34 cellular contexts compared by ENCODE assay signal in the genomic region with DNA sequence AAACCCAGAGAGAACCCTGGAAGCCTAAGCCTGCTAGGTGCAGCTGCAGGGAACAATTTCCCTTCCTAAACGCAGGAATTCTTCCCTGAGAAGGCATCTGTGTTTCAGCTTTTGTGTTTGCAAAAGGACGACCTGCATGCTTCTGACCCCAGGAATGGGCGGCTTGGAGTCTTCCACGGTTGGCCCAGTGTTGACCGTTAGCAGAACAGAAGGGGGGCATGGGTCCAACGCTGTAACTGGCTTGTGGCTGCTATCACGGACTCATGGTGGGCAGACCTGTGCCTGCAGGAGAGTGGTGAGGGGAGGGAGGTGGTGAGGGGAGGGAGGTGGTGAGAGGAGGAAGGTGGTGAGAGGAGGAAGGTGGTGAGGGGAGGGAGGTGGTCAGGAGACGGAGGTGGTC.
"Had no signal": no experiment of that assay in that cellular context is flagged by ENCODE, and none has a peak within 500 bp of the region (broad histone marks: within the 10 kb centered on the region; RNA-seq: fewer than 3 reads in every experiment).

No MANE protein-coding gene starts in this region.

- H3K4me1 Mint-ChIP-seq: activated B cell treated with CpG ODN at 0.5 μM for 24 hours; activated CD4-positive, alpha-beta T cell treated with anti-CD3 and anti-CD28 coated beads, Interleukin-2, amount 10 ng/mL, durations not matched to agents 24 days and 14 days; activated naive CD4-positive, alpha-beta T cell treated with anti-CD3 and anti-CD28 coated beads, Interleukin-2, amount 10 ng/mL, durations not matched to agents 7 days and 5 days; activated naive CD4-positive, alpha-beta T cell treated with anti-CD3 and anti-CD28 coated beads, Interleukin-2, amount 50 U/mL, for 24 hours; activated naive CD8-positive, alpha-beta T cell treated with anti-CD3 and anti-CD28 coated beads, Interleukin-2, amount 10 ng/mL, durations not matched to agents 7 days and 5 days; activated naive CD8-positive, alpha-beta T cell treated with anti-CD3 and anti-CD28 coated beads, Interleukin-2, amount 50 U/mL, for 24 hours; central memory CD8-positive, alpha-beta T cell had no signal

- H3K4me3 Mint-ChIP-seq: activated B cell treated with CpG ODN at 0.5 μM for 24 hours; activated CD4-positive, alpha-beta memory T cell treated with anti-CD3 and anti-CD28 coated beads for 36 hours; activated CD4-positive, alpha-beta T cell treated with anti-CD3 and anti-CD28 coated beads, Interleukin-2, amount 10 ng/mL, durations not matched to agents 24 days and 14 days; activated CD8-positive, alpha-beta T cell treated with anti-CD3 and anti-CD28 coated beads for 36 hours; activated naive CD4-positive, alpha-beta T cell treated with anti-CD3 and anti-CD28 coated beads, Interleukin-2, amount 10 ng/mL, durations not matched to agents 7 days and 5 days; activated naive CD4-positive, alpha-beta T cell treated with anti-CD3 and anti-CD28 coated beads, Interleukin-2, amount 50 U/mL, for 24 hours; activated naive CD8-positive, alpha-beta T cell; activated naive CD8-positive, alpha-beta T cell treated with anti-CD3 and anti-CD28 coated beads, Interleukin-2, amount 10 ng/mL, durations not matched to agents 7 days and 5 days; activated naive CD8-positive, alpha-beta T cell treated with anti-CD3 and anti-CD28 coated beads, Interleukin-2, amount 50 U/mL, for 24 hours; activated T-cell treated with anti-CD3 and anti-CD28 coated beads, Interleukin-2, amount 50 U/mL, for 24 hours; brain; central memory CD8-positive, alpha-beta T cell; T-helper 1 cell treated with Interleukin-12 subunit alpha and Interleukin-12 subunit beta and Interleukin-4 antibody, amounts not matched to agents 30 μg/mL and 1 μg/mL, for 36 hours; T-helper 2 cell treated with Interferon-gamma antibody and Interleukin-4, amounts not matched to agents 5 μg/mL and 100 μg/mL, for 36 hours had no signal

- H3K4me3 ChIP-seq: ascending aorta, cardiac muscle cell had no signal

- H3K27me3 Mint-ChIP-seq: activated B cell treated with CpG ODN at 0.5 μM for 24 hours; activated CD4-positive, alpha-beta T cell treated with anti-CD3 and anti-CD28 coated beads, Interleukin-2, amount 10 ng/mL, durations not matched to agents 24 days and 14 days; activated naive CD4-positive, alpha-beta T cell treated with anti-CD3 and anti-CD28 coated beads, Interleukin-2, amount 10 ng/mL, durations not matched to agents 7 days and 5 days had no signal

- H3K27me3 ChIP-seq: ascending aorta, cardiac muscle cell had no signal

- DNase-seq: activated B cell treated with CpG ODN at 0.5 μM for 24 hours; activated CD4-positive, alpha-beta memory T cell treated with anti-CD3 and anti-CD28 coated beads for 36 hours; activated CD4-positive, alpha-beta T cell treated with anti-CD3 and anti-CD28 coated beads for 4 hours; activated CD4-positive, alpha-beta T cell treated with anti-CD3 and anti-CD28 coated beads, Interleukin-2, amount 10 ng/mL, durations not matched to agents 24 days and 14 days; activated CD4-positive, alpha-beta T cell treated with anti-CD3 and anti-CD28 coated beads, Interleukin-2, amount 50 U/mL, for 1 hour; activated CD4-positive, alpha-beta T cell treated with anti-CD3 and anti-CD28 coated beads, Interleukin-2, amount 50 U/mL, for 4 hours; activated CD4-positive, CD25-positive, alpha-beta regulatory T cell treated with anti-CD3 and anti-CD28 coated beads, Interleukin-2, amount 50 U/mL, for 72 hours; activated CD8-positive, alpha-beta memory T cell treated with anti-CD3 and anti-CD28 coated beads, Interleukin-2, amount 50 U/mL, for 4 hours; activated CD8-positive, alpha-beta T cell treated with anti-CD3 and anti-CD28 coated beads for 36 hours; activated effector memory CD4-positive, alpha-beta T cell treated with Interleukin-2 at 50 U/mL for 16 hours; activated gamma-delta T cell; activated naive CD4-positive, alpha-beta T cell treated with anti-CD3 and anti-CD28 coated beads, Interleukin-2, amount 10 ng/mL, durations not matched to agents 7 days and 5 days; activated naive CD4-positive, alpha-beta T cell treated with Interleukin-2 at 50 U/mL for 16 hours; activated naive CD8-positive, alpha-beta T cell treated with anti-CD3 and anti-CD28 coated beads, Interleukin-2, amount 10 ng/mL, durations not matched to agents 7 days and 5 days; activated naive CD8-positive, alpha-beta T cell treated with anti-CD3 and anti-CD28 coated beads, Interleukin-2, amount 50 U/mL, for 24 hours; activated T-cell treated with anti-CD3 and anti-CD28 coated beads, Interleukin-2, amount 50 U/mL, for 24 hours; activated T-cell treated with anti-CD3 and anti-CD28 coated beads, Interleukin-2, amount 50 U/mL, for 48 hours; amygdala; anterior cingulate cortex; caudate nucleus; cerebellar nuclear complex; T-helper 1 cell; T-helper 2 cell; T-helper 9 cell had no signal

- H3K4me1 ChIP-seq: ascending aorta had no signal

- H3K27ac ChIP-seq: ascending aorta, cardiac muscle cell, VCaP had no signal

- ATAC-seq: activated CD8-positive, alpha-beta T cell treated with anti-CD3 and anti-CD28 coated beads for 36 hours; activated naive CD8-positive, alpha-beta T cell treated with anti-CD3 and anti-CD28 coated beads, Interleukin-2, amount 50 U/mL, for 24 hours had no signal

- H3K27ac Mint-ChIP-seq: activated B cell treated with CpG ODN at 0.5 μM for 24 hours; activated CD4-positive, alpha-beta memory T cell treated with anti-CD3 and anti-CD28 coated beads for 36 hours; activated CD4-positive, alpha-beta T cell treated with anti-CD3 and anti-CD28 coated beads, Interleukin-2, amount 10 ng/mL, durations not matched to agents 24 days and 14 days; activated CD8-positive, alpha-beta T cell treated with anti-CD3 and anti-CD28 coated beads for 36 hours; activated naive CD4-positive, alpha-beta T cell treated with anti-CD3 and anti-CD28 coated beads, Interleukin-2, amount 10 ng/mL, durations not matched to agents 7 days and 5 days; activated naive CD4-positive, alpha-beta T cell treated with anti-CD3 and anti-CD28 coated beads, Interleukin-2, amount 50 U/mL, for 24 hours; activated naive CD8-positive, alpha-beta T cell; activated naive CD8-positive, alpha-beta T cell treated with anti-CD3 and anti-CD28 coated beads, Interleukin-2, amount 10 ng/mL, durations not matched to agents 7 days and 5 days; activated naive CD8-positive, alpha-beta T cell treated with anti-CD3 and anti-CD28 coated beads, Interleukin-2, amount 50 U/mL, for 24 hours; activated T-cell treated with anti-CD3 and anti-CD28 coated beads, Interleukin-2, amount 50 U/mL, for 24 hours; activated T-helper 2 cell treated with anti-CD3 and anti-CD28 coated beads, Interferon-gamma antibody, Interleukin-2, Interleukin-4, amounts not matched to agents 10 μg/mL and 5 μg/mL and 100 μg/mL, durations not matched to agents 14 hours and 24 hours and 36 hours; brain; T-helper 1 cell treated with Interleukin-12 subunit alpha and Interleukin-12 subunit beta and Interleukin-4 antibody, amounts not matched to agents 30 μg/mL and 1 μg/mL, for 36 hours; T-helper 2 cell treated with Interferon-gamma antibody and Interleukin-4, amounts not matched to agents 5 μg/mL and 100 μg/mL, for 36 hours had no signal

- H3K36me3 ChIP-seq: ascending aorta, cardiac muscle cell had no signal

- H3K36me3 Mint-ChIP-seq: activated CD4-positive, alpha-beta memory T cell treated with anti-CD3 and anti-CD28 coated beads for 36 hours; activated naive CD4-positive, alpha-beta T cell treated with anti-CD3 and anti-CD28 coated beads, Interleukin-2, amount 10 ng/mL, durations not matched to agents 7 days and 5 days; activated naive CD4-positive, alpha-beta T cell treated with anti-CD3 and anti-CD28 coated beads, Interleukin-2, amount 50 U/mL, for 24 hours; activated naive CD8-positive, alpha-beta T cell; activated naive CD8-positive, alpha-beta T cell treated with anti-CD3 and anti-CD28 coated beads, Interleukin-2, amount 10 ng/mL, durations not matched to agents 7 days and 5 days; brain had no signal

- H3K9me3 Mint-ChIP-seq: activated B cell treated with CpG ODN at 0.5 μM for 24 hours; activated CD4-positive, alpha-beta memory T cell treated with anti-CD3 and anti-CD28 coated beads for 36 hours; activated CD4-positive, alpha-beta T cell treated with anti-CD3 and anti-CD28 coated beads, Interleukin-2, amount 10 ng/mL, durations not matched to agents 24 days and 14 days; activated naive CD4-positive, alpha-beta T cell treated with anti-CD3 and anti-CD28 coated beads, Interleukin-2, amount 10 ng/mL, durations not matched to agents 7 days and 5 days; activated naive CD4-positive, alpha-beta T cell treated with anti-CD3 and anti-CD28 coated beads, Interleukin-2, amount 50 U/mL, for 24 hours; activated naive CD8-positive, alpha-beta T cell treated with anti-CD3 and anti-CD28 coated beads, Interleukin-2, amount 10 ng/mL, durations not matched to agents 7 days and 5 days; activated naive CD8-positive, alpha-beta T cell treated with anti-CD3 and anti-CD28 coated beads, Interleukin-2, amount 50 U/mL, for 24 hours; activated T-helper 2 cell treated with anti-CD3 and anti-CD28 coated beads, Interferon-gamma antibody, Interleukin-2, Interleukin-4, amounts not matched to agents 10 μg/mL and 5 μg/mL and 100 μg/mL, durations not matched to agents 14 hours and 24 hours and 36 hours; brain; central memory CD8-positive, alpha-beta T cell; T-helper 1 cell treated with Interleukin-12 subunit alpha and Interleukin-12 subunit beta and Interleukin-4 antibody, amounts not matched to agents 30 μg/mL and 1 μg/mL, for 36 hours; T-helper 2 cell treated with Interferon-gamma antibody and Interleukin-4, amounts not matched to agents 5 μg/mL and 100 μg/mL, for 36 hours had no signal
